26 cellular contexts compared by ENCODE assay signal in the genomic region with DNA sequence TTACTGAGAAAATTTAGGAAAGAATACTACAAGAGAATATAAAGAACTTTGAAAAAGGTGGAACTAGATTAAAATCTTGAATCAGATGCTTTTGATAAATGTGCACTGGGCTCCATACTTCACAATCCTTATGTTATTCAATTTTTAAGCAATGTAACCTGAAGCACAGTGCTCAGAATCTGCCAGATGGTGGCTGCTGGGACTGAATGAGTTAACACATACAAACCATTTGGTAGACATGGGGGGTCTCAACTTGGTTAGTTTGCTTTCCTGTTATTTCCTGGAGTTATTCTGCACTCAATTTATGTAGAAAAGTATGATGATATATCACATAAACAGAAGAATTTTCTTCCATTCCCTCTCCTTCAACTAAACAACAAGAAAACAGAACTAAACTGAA.
"Had no signal": no experiment of that assay in that cellular context is flagged by ENCODE, and none has a peak within 500 bp of the region (broad histone marks: within the 10 kb centered on the region; RNA-seq: fewer than 3 reads in every experiment).

No MANE protein-coding gene starts in this region.

- H3K9me3 Mint-ChIP-seq: activated CD4-positive, alpha-beta memory T cell treated with anti-CD3 and anti-CD28 coated beads for 36 hours; activated CD4-positive, alpha-beta T cell treated with anti-CD3 and anti-CD28 coated beads, Interleukin-2, amount 10 ng/mL, durations not matched to agents 7 days and 5 days; activated naive CD4-positive, alpha-beta T cell treated with anti-CD3 and anti-CD28 coated beads, Interleukin-2, amount 10 ng/mL, durations not matched to agents 7 days and 5 days; activated naive CD8-positive, alpha-beta T cell treated with anti-CD3 and anti-CD28 coated beads for 36 hours; activated T-cell treated with anti-CD3 and anti-CD28 coated beads, Interleukin-2, amount 50 U/mL, for 72 hours; activated T-helper 2 cell treated with anti-CD3 and anti-CD28 coated beads, Interferon-gamma antibody, Interleukin-2, Interleukin-4, amounts not matched to agents 10 μg/mL and 5 μg/mL and 100 μg/mL, durations not matched to agents 14 hours and 24 hours and 36 hours; T-cell had no signal

- H3K4me3 ChIP-seq: PC-9 had no signal

- H3K27ac ChIP-seq: KMS-11, PC-9 had no signal

- DNase-seq: activated CD4-positive, alpha-beta memory T cell treated with anti-CD3 and anti-CD28 coated beads for 36 hours; activated CD4-positive, alpha-beta T cell treated with anti-CD3 and anti-CD28 coated beads, Interleukin-2, amount 10 ng/mL, durations not matched to agents 7 days and 5 days; activated CD4-positive, CD25-positive, alpha-beta regulatory T cell; activated CD8-positive, alpha-beta memory T cell treated with anti-CD3 and anti-CD28 coated beads, Interleukin-2, amount 50 U/mL, for 4 hours; activated gamma-delta T cell treated with Interleukin-2 at 50 U/mL for 16 hours; activated naive CD4-positive, alpha-beta T cell treated with anti-CD3 and anti-CD28 coated beads, Interleukin-2, amount 10 ng/mL, durations not matched to agents 7 days and 5 days; activated naive CD8-positive, alpha-beta T cell treated with anti-CD3 and anti-CD28 coated beads for 36 hours; activated T-cell treated with anti-CD3 and anti-CD28 coated beads, Interleukin-2, amount 50 U/mL, for 72 hours; cerebellar nuclear complex; MV-4-11; NCI-H1105; NCI-H1436; NCI-H1694 treated with DMSO at 0.1 percent for 48 hours; NCI-H2029 treated with DMSO at 0.1 percent for 48 hours; NCI-H2227 treated with DMSO at 0.1 percent for 48 hours; NCI-H446 treated with DMSO at 0.1 percent for 48 hours; NCI-H526 treated with DMSO at 0.1 percent for 48 hours; PC-9; SIG-M5; T-cell; T-helper 2 cell; T1000 had no signal

- FAIRE-seq: colon, TTC549 had no signal

- H3K36me3 Mint-ChIP-seq: activated naive CD4-positive, alpha-beta T cell treated with anti-CD3 and anti-CD28 coated beads, Interleukin-2, amount 10 ng/mL, durations not matched to agents 7 days and 5 days had no signal

- H3K27ac Mint-ChIP-seq: activated CD4-positive, alpha-beta memory T cell treated with anti-CD3 and anti-CD28 coated beads for 36 hours; activated CD4-positive, alpha-beta T cell treated with anti-CD3 and anti-CD28 coated beads, Interleukin-2, amount 10 ng/mL, durations not matched to agents 7 days and 5 days; activated naive CD4-positive, alpha-beta T cell treated with anti-CD3 and anti-CD28 coated beads, Interleukin-2, amount 10 ng/mL, durations not matched to agents 7 days and 5 days; activated naive CD8-positive, alpha-beta T cell treated with anti-CD3 and anti-CD28 coated beads for 36 hours; activated T-cell treated with anti-CD3 and anti-CD28 coated beads, Interleukin-2, amount 50 U/mL, for 72 hours; activated T-helper 2 cell treated with anti-CD3 and anti-CD28 coated beads, Interferon-gamma antibody, Interleukin-2, Interleukin-4, amounts not matched to agents 10 μg/mL and 5 μg/mL and 100 μg/mL, durations not matched to agents 14 hours and 24 hours and 36 hours; T-cell had no signal

- H3K4me1 Mint-ChIP-seq: activated CD4-positive, alpha-beta T cell treated with anti-CD3 and anti-CD28 coated beads, Interleukin-2, amount 10 ng/mL, durations not matched to agents 7 days and 5 days; activated naive CD4-positive, alpha-beta T cell treated with anti-CD3 and anti-CD28 coated beads, Interleukin-2, amount 10 ng/mL, durations not matched to agents 7 days and 5 days had no signal

- H3K4me3 Mint-ChIP-seq: activated CD4-positive, alpha-beta memory T cell treated with anti-CD3 and anti-CD28 coated beads for 36 hours; activated CD4-positive, alpha-beta T cell treated with anti-CD3 and anti-CD28 coated beads, Interleukin-2, amount 10 ng/mL, durations not matched to agents 7 days and 5 days; activated naive CD4-positive, alpha-beta T cell treated with anti-CD3 and anti-CD28 coated beads, Interleukin-2, amount 10 ng/mL, durations not matched to agents 7 days and 5 days; activated naive CD8-positive, alpha-beta T cell treated with anti-CD3 and anti-CD28 coated beads for 36 hours; activated T-cell treated with anti-CD3 and anti-CD28 coated beads, Interleukin-2, amount 50 U/mL, for 72 hours; T-cell had no signal

- H3K27me3 Mint-ChIP-seq: activated CD4-positive, alpha-beta memory T cell treated with anti-CD3 and anti-CD28 coated beads for 36 hours; activated CD4-positive, alpha-beta T cell treated with anti-CD3 and anti-CD28 coated beads, Interleukin-2, amount 10 ng/mL, durations not matched to agents 7 days and 5 days; activated naive CD4-positive, alpha-beta T cell treated with anti-CD3 and anti-CD28 coated beads, Interleukin-2, amount 10 ng/mL, durations not matched to agents 7 days and 5 days; activated naive CD8-positive, alpha-beta T cell treated with anti-CD3 and anti-CD28 coated beads for 36 hours; T-cell had no signal
